In genomic region chr12:26732010-26732908, GRCh38 we compare ENCODE assay signal across 12 cellular contexts.
DNase-seq lines count a peak whose midpoint lies in the region; ATAC-seq and TF ChIP-seq lines count a peak whose summit lies in the region.
"Had no signal": no experiment of that assay in that cellular context is flagged by ENCODE, and none has a peak within 500 bp of the region (broad histone marks: within the 10 kb centered on the region; RNA-seq: fewer than 3 reads in every experiment).

No MANE protein-coding gene starts in this region.

- H3K9me3 Mint-ChIP-seq in effector memory CD8-positive, alpha-beta T cell, result no peaks in the 10 kb centered on the region
- H3K9me3 Mint-ChIP-seq in activated T-helper 1 cell treated with anti-CD3 and anti-CD28 coated beads, Interleukin-12 subunit alpha, Interleukin-12 subunit beta, Interleukin-2, Interleukin-4 antibody, amounts not matched to agents 30 ng/mL and 10 ng/mL and 1 ng/mL, durations not matched to agents 14 hours and 24 hours and 36 hours, result no peaks in the 10 kb centered on the region

- H3K4me1 ChIP-seq in left ventricle myocardium inferior, result peaks cover 16% of the 10 kb centered on the region

- H3K27me3 Mint-ChIP-seq in effector memory CD8-positive, alpha-beta T cell, result no peaks in the 10 kb centered on the region
- H3K27me3 Mint-ChIP-seq in activated T-helper 1 cell treated with anti-CD3 and anti-CD28 coated beads, Interleukin-12 subunit alpha, Interleukin-12 subunit beta, Interleukin-2, Interleukin-4 antibody, amounts not matched to agents 30 ng/mL and 10 ng/mL and 1 ng/mL, durations not matched to agents 14 hours and 24 hours and 36 hours (ENCODE audit: insufficient read depth), result peaks cover 3% of the 10 kb centered on the region

- no peak overlapping the region for H3K27ac ChIP-seq in left ventricle myocardium inferior (replicated peaks)

- DNase-seq in effector memory CD8-positive, alpha-beta T cell, result no peak
- DNase-seq in NCI-H2227 treated with DMSO at 0.1 percent for 48 hours (lab: John Stamatoyannopoulos, UW), result no peak
- DNase-seq in NCI-H510A (lab: John Stamatoyannopoulos, UW), result no peak
- DNase-seq in activated T-helper 1 cell treated with anti-CD3 and anti-CD28 coated beads, Interleukin-12 subunit alpha, Interleukin-12 subunit beta, Interleukin-2, Interleukin-4 antibody, amounts not matched to agents 30 ng/mL and 10 ng/mL and 1 ng/mL, durations not matched to agents 14 hours and 24 hours and 36 hours (ENCODE audit: low spot score), result no peak
- DNase-seq in left ventricle myocardium inferior, result no peak
- DNase-seq: cerebellar nuclear complex; DMS 273 treated with DMSO at 0.1 percent for 48 hours; stimulated activated CD4-positive, alpha-beta T cell treated with anti-CD3 and anti-CD28 coated beads, Interleukin-1b, Interleukin-23, amount 100 ng/mL, for 48 hours had no signal

- no peak for TF ChIP-seq CTCF in left ventricle myocardium inferior (IDR thresholded peaks at IDR 0.05; ENCODE audit: borderline replicate concordance)

- H3K4me3 Mint-ChIP-seq in effector memory CD8-positive, alpha-beta T cell, result no peak overlapping the region
- H3K4me3 Mint-ChIP-seq in activated T-helper 1 cell treated with anti-CD3 and anti-CD28 coated beads, Interleukin-12 subunit alpha, Interleukin-12 subunit beta, Interleukin-2, Interleukin-4 antibody, amounts not matched to agents 30 ng/mL and 10 ng/mL and 1 ng/mL, durations not matched to agents 14 hours and 24 hours and 36 hours, result no peak overlapping the region

- H3K4me1 Mint-ChIP-seq in effector memory CD8-positive, alpha-beta T cell (ENCODE audit: low read depth in 2 of 2), result peaks cover 31 to 54% of the 10 kb centered on the region in 2 donors
- peaks cover 65% of the 10 kb centered on the region for H3K4me1 Mint-ChIP-seq in activated T-helper 1 cell treated with anti-CD3 and anti-CD28 coated beads, Interleukin-12 subunit alpha, Interleukin-12 subunit beta, Interleukin-2, Interleukin-4 antibody, amounts not matched to agents 30 ng/mL and 10 ng/mL and 1 ng/mL, durations not matched to agents 14 hours and 24 hours and 36 hours (ENCODE audit: low read depth)

- ATAC-seq in GM18502 (IDR thresholded peaks at IDR 0.05; ENCODE audit: poor library complexity, unreplicated experiment) (peak; percentile 85), GM21717 (IDR thresholded peaks at IDR 0.05; ENCODE audit: unreplicated experiment) (peak; percentile 52), HG03520 (IDR thresholded peaks at IDR 0.05; ENCODE audit: unreplicated experiment) (peak; percentile 58)
- peak; percentile 40 for ATAC-seq in effector memory CD8-positive, alpha-beta T cell (replicated peaks)
- ATAC-seq: K562 had no signal

- no peaks in the 10 kb centered on the region for H3K36me3 ChIP-seq in left ventricle myocardium inferior

- H3K36me3 Mint-ChIP-seq in effector memory CD8-positive, alpha-beta T cell (ENCODE audit: insufficient read depth), result no peaks in the 10 kb centered on the region
- H3K36me3 Mint-ChIP-seq in activated T-helper 1 cell treated with anti-CD3 and anti-CD28 coated beads, Interleukin-12 subunit alpha, Interleukin-12 subunit beta, Interleukin-2, Interleukin-4 antibody, amounts not matched to agents 30 ng/mL and 10 ng/mL and 1 ng/mL, durations not matched to agents 14 hours and 24 hours and 36 hours (ENCODE audit: low read depth), result peaks cover 6% of the 10 kb centered on the region

- no peak overlapping the region for H3K27ac Mint-ChIP-seq in effector memory CD8-positive, alpha-beta T cell
- H3K27ac Mint-ChIP-seq in activated T-helper 1 cell treated with anti-CD3 and anti-CD28 coated beads, Interleukin-12 subunit alpha, Interleukin-12 subunit beta, Interleukin-2, Interleukin-4 antibody, amounts not matched to agents 30 ng/mL and 10 ng/mL and 1 ng/mL, durations not matched to agents 14 hours and 24 hours and 36 hours, result no peak overlapping the region

- no peaks in the 10 kb centered on the region for H3K27me3 ChIP-seq in left ventricle myocardium inferior (ENCODE audit: low read depth)

- intact Hi-C loops in activated T-helper 1 cell treated with anti-CD3 and anti-CD28 coated beads, Interleukin-12 subunit alpha, Interleukin-12 subunit beta, Interleukin-2, Interleukin-4 antibody, amounts not matched to agents 30 ng/mL and 10 ng/mL and 1 ng/mL, durations not matched to agents 14 hours and 24 hours and 36 hours (cut with micrococcal nuclease), result no loop called here
- intact Hi-C loops in left ventricle myocardium inferior (cut with micrococcal nuclease), result no loop called here

- no peaks in the 10 kb centered on the region for H3K9me3 ChIP-seq in left ventricle myocardium inferior (replicated peaks)

- no peak overlapping the region for H3K4me3 ChIP-seq in left ventricle myocardium inferior
- H3K4me3 ChIP-seq: K562 had no signal
